Comparison of ENCODE assay signal across 8 cellular contexts in the genomic region with DNA sequence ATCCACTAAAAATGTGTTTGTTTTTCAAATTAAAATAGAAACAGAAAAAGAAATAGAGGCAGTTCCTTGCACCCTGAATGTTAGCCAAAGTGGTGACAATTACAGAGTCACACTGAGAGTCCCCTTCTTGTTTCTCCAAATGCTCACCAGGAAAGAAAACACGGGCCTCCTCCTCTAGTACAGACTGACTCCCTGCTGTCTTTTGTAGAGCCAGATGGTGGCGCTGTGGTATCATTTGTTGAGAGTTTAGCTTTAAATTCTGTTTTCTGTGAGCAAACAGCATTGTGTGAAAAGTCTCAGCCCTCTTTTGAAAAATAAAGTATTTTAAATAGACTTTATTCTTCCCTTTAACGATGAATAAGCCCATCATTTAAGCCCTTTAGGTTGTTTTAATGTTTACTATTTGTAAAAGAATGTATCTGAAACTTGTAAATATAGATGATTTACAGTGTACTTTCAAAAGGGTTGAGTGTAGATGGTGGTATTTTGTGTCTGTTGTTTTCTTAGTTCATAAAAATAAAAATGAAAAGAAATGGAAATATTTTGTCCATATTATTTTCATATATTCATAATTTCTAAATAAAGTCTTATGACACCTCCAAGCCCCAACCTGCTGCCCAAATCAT. TPM values are rescaled to one million over a fixed set of nuclear protein-coding genes. Genes with fewer than 3 reads are reported as not detected.
DNase-seq lines count a peak whose midpoint lies in the region; ATAC-seq and TF ChIP-seq lines count a peak whose summit lies in the region.

No MANE protein-coding gene starts in this region.

- no peak overlapping the region for H2AFZ ChIP-seq in OCI-LY1 (ENCODE audit: low read length)

- H3K9ac ChIP-seq in OCI-LY1 (ENCODE audit: low read length): no peak overlapping the region

- no peak for TF ChIP-seq POLR2A in suprapubic skin (IDR thresholded peaks at IDR 0.05)

- TF ChIP-seq EP300 in suprapubic skin (IDR thresholded peaks at IDR 0.05): no peak

- ATAC-seq in GM21423 (IDR thresholded peaks at IDR 0.05; ENCODE audit: unreplicated experiment) (peak; percentile 84), left lobe of liver (peak; percentile 89)

- H3K9me3 ChIP-seq in OCI-LY1 (ENCODE audit: low read length): no peaks in the 10 kb centered on the region
- H3K9me3 ChIP-seq in suprapubic skin: no peaks in the 10 kb centered on the region

- H3K27me3 ChIP-seq in OCI-LY1 (ENCODE audit: insufficient read depth, low read length): no peaks in the 10 kb centered on the region
- no peaks in the 10 kb centered on the region for H3K27me3 ChIP-seq in suprapubic skin

- H3K4me2 ChIP-seq in OCI-LY1 (ENCODE audit: low read length): no peak overlapping the region

- TF ChIP-seq CTCF in OCI-LY1 (IDR thresholded peaks at IDR 0.05; ENCODE audit: low read length) (peak; percentile 91), cardiac fibroblast (IDR thresholded peaks at IDR 0.05; ENCODE audit: low read depth, low read length) (peak; percentile 82), suprapubic skin (IDR thresholded peaks at IDR 0.05) (peak; percentile 27 to 74)

- WGBS in suprapubic skin: 0% methylated on average over 3 of the region's 3 CpGs

- H4K20me1 ChIP-seq in OCI-LY1 (ENCODE audit: insufficient read depth, low read length): no peaks in the 10 kb centered on the region

- no peaks in the 10 kb centered on the region; the same call in 1 of the 2 replicates for H3F3A ChIP-seq in OCI-LY1 (ENCODE audit: insufficient read depth, low read length)

- no peaks in the 10 kb centered on the region for H3K9me2 ChIP-seq in OCI-LY1 (ENCODE audit: low read depth, low read length)

- H3K79me2 ChIP-seq in OCI-LY1 (ENCODE audit: insufficient read depth, low read length): no peaks in the 10 kb centered on the region

- H3K4me1 ChIP-seq in OCI-LY1 (ENCODE audit: insufficient read depth, low read length, severe bottlenecking): no peaks in the 10 kb centered on the region
- no peaks in the 10 kb centered on the region for H3K4me1 ChIP-seq in suprapubic skin

- no peaks in the 10 kb centered on the region for H3K36me3 ChIP-seq in OCI-LY1 (ENCODE audit: insufficient read depth, low read length)
- H3K36me3 ChIP-seq in suprapubic skin: no peaks in the 10 kb centered on the region

- DNase-seq in NCI-H2107 treated with DMSO at 0.1 percent for 48 hours (lab: John Stamatoyannopoulos, UW; ENCODE audit: unreplicated experiment) (peak; percentile 10), NCI-H2107 (lab: John Stamatoyannopoulos, UW) (no peak), HK-2 (ENCODE audit: unreplicated experiment) (peak; percentile 49), cardiac fibroblast (ENCODE audit: low read depth in 2 of 2) (peak; percentile 58 to 65), left lobe of liver (ENCODE audit: low spot score) (peak; percentile 48), suprapubic skin (ENCODE audit: low spot score in 2 of 2) (no peak)

- H3K4me3 ChIP-seq in OCI-LY1 (ENCODE audit: low read depth, low read length, poor library complexity, severe bottlenecking) (no peak overlapping the region), cardiac fibroblast (replicated peaks in 1 of 2; ENCODE audit: low read depth in 2 of 2, low read length in 2 of 2) (no peak overlapping the region), suprapubic skin (no peak overlapping the region)

- H3K27ac ChIP-seq in OCI-LY1 (ENCODE audit: low read depth, low read length, poor library complexity, severe bottlenecking): no peak overlapping the region
- no peak overlapping the region for H3K27ac ChIP-seq in suprapubic skin

RNA-seq across cellular contexts. Expression of a gene that starts 36.9 kb away (rescaled TPM):
- not detected for total RNA-seq in left lobe of liver
- not detected for total RNA-seq in suprapubic skin

Comparison
In these comparisons a context has a peak if more than half of its experiments do, and no peak if none do; other contexts are left out.
1. DNase-seq: peak in NCI-H2107 treated with DMSO at 0.1 percent for 48 hours (single experiment), HK-2 (single experiment), cardiac fibroblast (2 of 2) and left lobe of liver (single experiment); none in NCI-H2107 (single experiment) and suprapubic skin (0 of 2).
2. Peak in every context shown above with its lines, with median percentiles within 50 percentile points of each other: CTCF ChIP-seq.